20 cellular contexts compared by ENCODE assay signal in the genomic region with DNA sequence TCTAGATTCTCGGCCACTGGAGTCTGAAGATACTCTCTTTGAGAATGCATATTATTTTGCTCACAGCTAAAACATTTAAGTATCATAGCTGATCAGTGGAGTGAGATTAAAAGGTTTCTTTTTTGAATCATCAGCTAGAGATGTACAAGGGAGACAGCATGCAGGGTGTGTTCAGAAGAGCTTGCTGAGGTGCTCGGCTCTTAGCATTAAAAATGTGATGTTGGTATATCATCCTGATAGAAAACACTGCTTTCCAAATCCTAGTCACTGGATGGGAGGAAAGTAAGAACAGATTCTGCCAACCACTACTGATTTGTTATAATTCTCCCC.
A peak's percentile ranks its signal among the peaks of the same experiment; 100 is the strongest.
DNase-seq lines count a peak whose midpoint lies in the region; ATAC-seq and TF ChIP-seq lines count a peak whose summit lies in the region.
"Had no signal": no experiment of that assay in that cellular context is flagged by ENCODE, and none has a peak within 500 bp of the region (broad histone marks: within the 10 kb centered on the region; RNA-seq: fewer than 3 reads in every experiment).

No MANE protein-coding gene starts in this region.

- no peak for ATAC-seq in activated CD8-positive, alpha-beta memory T cell treated with anti-CD3 and anti-CD28 coated beads, Interleukin-2, amount 10 ng/mL, durations not matched to agents 7 days and 5 days
- ATAC-seq in CD4-positive, alpha-beta T cell (ENCODE audit: poor library complexity), result no peak
- no peak for ATAC-seq in HG02642 (IDR thresholded peaks at IDR 0.05; ENCODE audit: poor library complexity, unreplicated experiment)

- POLR2A ChIA-PET in CD4-positive, alpha-beta T cell (lab: Charles Lee), result interaction anchor here (0.8 to 1.8 kb wide), 2 partner anchors 78 to 959 kb away, joined by 3 to 4 read pairs; no protein-coding TSS in a partner anchor

- no peak for DNase-seq in activated CD8-positive, alpha-beta memory T cell treated with anti-CD3 and anti-CD28 coated beads, Interleukin-2, amount 10 ng/mL, durations not matched to agents 7 days and 5 days
- no peak for DNase-seq in activated CD8-positive, alpha-beta memory T cell treated with anti-CD3 and anti-CD28 coated beads, Interleukin-2, amount 50 U/mL, for 48 hours
- DNase-seq in CD4-positive, alpha-beta T cell, result no peak
- DNase-seq in T-helper 2 cell treated with Interferon-gamma antibody and Interleukin-4, amounts not matched to agents 5 μg/mL and 100 μg/mL, for 36 hours (ENCODE audit: low spot score), result no peak
- no peak for DNase-seq in effector memory CD4-positive, alpha-beta T cell
- DNase-seq in NCI-H1417 (lab: John Stamatoyannopoulos, UW) (no peak), NCI-H82 (lab: John Stamatoyannopoulos, UW) (no peak)
- DNase-seq: DMS 273 treated with DMSO at 0.1 percent for 48 hours, DND-41, HFFc6, KG1, MV-4-11, NCI-H187, NCI-H2107, NCI-H510A, NCI-H774, PC-9 had no signal

- H3K9me3 ChIP-seq in CD4-positive, alpha-beta T cell (ENCODE audit: control insufficient read depth, low read length), result no peaks in the 10 kb centered on the region
- H3K9me3 ChIP-seq in effector memory CD4-positive, alpha-beta T cell (ENCODE audit: control insufficient read depth, low read length), result no peaks in the 10 kb centered on the region
- H3K9me3 ChIP-seq: BLaER1 had no signal

- H3K4me3 Mint-ChIP-seq in activated CD8-positive, alpha-beta memory T cell treated with anti-CD3 and anti-CD28 coated beads, Interleukin-2, amount 10 ng/mL, durations not matched to agents 7 days and 5 days, result peak overlapping the region; percentile 32
- H3K4me3 Mint-ChIP-seq in CD4-positive, alpha-beta T cell, result peak overlapping the region; percentile 46
- peak overlapping the region; percentile 73 for H3K4me3 Mint-ChIP-seq in T-helper 2 cell treated with Interferon-gamma antibody and Interleukin-4, amounts not matched to agents 5 μg/mL and 100 μg/mL, for 36 hours
- H3K4me3 Mint-ChIP-seq: HFFc6 had no signal

- H3K4me3 ChIP-seq in effector memory CD4-positive, alpha-beta T cell (ENCODE audit: insufficient read depth, low read depth, low read length, poor library complexity, severe bottlenecking), result no peak overlapping the region
- H3K4me3 ChIP-seq: BLaER1, PC-9 had no signal

- H3K36me3 ChIP-seq in effector memory CD4-positive, alpha-beta T cell (ENCODE audit: control insufficient read depth, insufficient read depth, low read length), result no peaks in the 10 kb centered on the region
- H3K36me3 ChIP-seq: BLaER1 had no signal

- no peak overlapping the region for H3K27ac Mint-ChIP-seq in activated CD8-positive, alpha-beta memory T cell treated with anti-CD3 and anti-CD28 coated beads, Interleukin-2, amount 10 ng/mL, durations not matched to agents 7 days and 5 days
- H3K27ac Mint-ChIP-seq in CD4-positive, alpha-beta T cell, result peak overlapping the region; percentile 58
- peak overlapping the region; percentile 67 for H3K27ac Mint-ChIP-seq in T-helper 2 cell treated with Interferon-gamma antibody and Interleukin-4, amounts not matched to agents 5 μg/mL and 100 μg/mL, for 36 hours
- H3K27ac Mint-ChIP-seq: HFFc6 had no signal

- CTCF ChIA-PET in activated CD8-positive, alpha-beta memory T cell treated with anti-CD3 and anti-CD28 coated beads, Interleukin-2, amount 10 ng/mL, durations not matched to agents 7 days and 5 days (lab: Charles Lee), result no interaction called here
- CTCF ChIA-PET in CD4-positive, alpha-beta T cell (lab: Charles Lee), result no interaction called here

- intact Hi-C loops in CD4-positive, alpha-beta T cell (cut with DNase I, micrococcal nuclease), result loop anchor here in 1 of 2 experiments (5.0 to 10.0 kb wide), 2 partner anchors 78 to 964 kb away; a partner anchor contains a TSS

- peaks cover 7% of the 10 kb centered on the region for H3K27me3 Mint-ChIP-seq in activated CD8-positive, alpha-beta memory T cell treated with anti-CD3 and anti-CD28 coated beads, Interleukin-2, amount 10 ng/mL, durations not matched to agents 7 days and 5 days
- H3K27me3 Mint-ChIP-seq in CD4-positive, alpha-beta T cell, result no peaks in the 10 kb centered on the region
- no peaks in the 10 kb centered on the region for H3K27me3 Mint-ChIP-seq in T-helper 2 cell treated with Interferon-gamma antibody and Interleukin-4, amounts not matched to agents 5 μg/mL and 100 μg/mL, for 36 hours (ENCODE audit: low read depth)

- no peaks in the 10 kb centered on the region for H3K27me3 ChIP-seq in CD4-positive, alpha-beta T cell (ENCODE audit: control insufficient read depth, insufficient read depth, low read length)
- H3K27me3 ChIP-seq in effector memory CD4-positive, alpha-beta T cell (replicated peaks; ENCODE audit: control insufficient read depth, insufficient read depth, low read length, poor library complexity, severe bottlenecking), result no peaks in the 10 kb centered on the region
- H3K27me3 ChIP-seq: BLaER1 had no signal

- no peaks in the 10 kb centered on the region for H3K9me3 Mint-ChIP-seq in activated CD8-positive, alpha-beta memory T cell treated with anti-CD3 and anti-CD28 coated beads, Interleukin-2, amount 10 ng/mL, durations not matched to agents 7 days and 5 days (ENCODE audit: low read depth)
- H3K9me3 Mint-ChIP-seq in CD4-positive, alpha-beta T cell, result no peaks in the 10 kb centered on the region
- no peaks in the 10 kb centered on the region for H3K9me3 Mint-ChIP-seq in T-helper 2 cell treated with Interferon-gamma antibody and Interleukin-4, amounts not matched to agents 5 μg/mL and 100 μg/mL, for 36 hours

- no peak for TF ChIP-seq CTCF in CD4-positive, alpha-beta T cell (IDR thresholded peaks at IDR 0.05)

- no peaks in the 10 kb centered on the region for H3K36me3 Mint-ChIP-seq in activated CD8-positive, alpha-beta memory T cell treated with anti-CD3 and anti-CD28 coated beads, Interleukin-2, amount 10 ng/mL, durations not matched to agents 7 days and 5 days
- no peaks in the 10 kb centered on the region for H3K36me3 Mint-ChIP-seq in CD4-positive, alpha-beta T cell (ENCODE audit: low read depth)
- H3K36me3 Mint-ChIP-seq in T-helper 2 cell treated with Interferon-gamma antibody and Interleukin-4, amounts not matched to agents 5 μg/mL and 100 μg/mL, for 36 hours (ENCODE audit: low read depth), result peaks cover 5% of the 10 kb centered on the region

- no peaks in the 10 kb centered on the region for H3K4me1 ChIP-seq in effector memory CD4-positive, alpha-beta T cell (ENCODE audit: control insufficient read depth, insufficient read depth, low read length, poor library complexity, severe bottlenecking)
- H3K4me1 ChIP-seq: BLaER1 had no signal

- no peak overlapping the region for H3K27ac ChIP-seq in CD4-positive, alpha-beta T cell (ENCODE audit: low read depth, low read length)
- peak overlapping the region; percentile 64 for H3K27ac ChIP-seq in effector memory CD4-positive, alpha-beta T cell (ENCODE audit: insufficient read depth, low read length, poor library complexity, severe bottlenecking)
- H3K27ac ChIP-seq: BLaER1, PC-9, RWPE1 had no signal

- no peaks in the 10 kb centered on the region for H3K4me1 Mint-ChIP-seq in activated CD8-positive, alpha-beta memory T cell treated with anti-CD3 and anti-CD28 coated beads, Interleukin-2, amount 10 ng/mL, durations not matched to agents 7 days and 5 days
- H3K4me1 Mint-ChIP-seq in CD4-positive, alpha-beta T cell (ENCODE audit: low read depth), result peaks cover 9% of the 10 kb centered on the region
- peaks cover 60% of the 10 kb centered on the region for H3K4me1 Mint-ChIP-seq in T-helper 2 cell treated with Interferon-gamma antibody and Interleukin-4, amounts not matched to agents 5 μg/mL and 100 μg/mL, for 36 hours (ENCODE audit: low read depth)
